ENCODE assay signal across 25 cellular contexts in genomic region chr2:129554373-129554772, GRCh38.
"Had no signal": no experiment of that assay in that cellular context is flagged by ENCODE, and none has a peak within 500 bp of the region (broad histone marks: within the 10 kb centered on the region; RNA-seq: fewer than 3 reads in every experiment).

No MANE protein-coding gene starts in this region.

- H3K27me3 ChIP-seq: ovary, sigmoid colon, suprapubic skin, tibial artery, upper lobe of right lung had no signal

- H3K27me3 Mint-ChIP-seq: stimulated activated naive CD8-positive, alpha-beta T cell treated with anti-CD3 and anti-CD28 coated beads, Interleukin-15, Interleukin-2, amounts not matched to agents 100 ng/mL and 50 ng/mL, for 24 hours had no signal

- H3K4me1 ChIP-seq: left ventricle myocardium inferior, prostate gland, sigmoid colon, spleen, suprapubic skin, tibial artery, upper lobe of right lung had no signal

- H3K36me3 Mint-ChIP-seq: mesothelial cell of epicardium; naive B cell; natural killer cell; stimulated activated effector memory CD8-positive, alpha-beta T cell treated with anti-CD3 and anti-CD28 coated beads, Interleukin-12 subunit alpha, Interleukin-12 subunit beta, amount 100 ng/mL, for 72 hours had no signal

- H3K27ac ChIP-seq: left ventricle myocardium inferior, ovary, prostate gland, sigmoid colon, spleen, suprapubic skin, thoracic aorta, tibial artery, upper lobe of right lung had no signal

- DNase-seq: hypothalamus; islet precursor cell; left ventricle myocardium inferior; naive B cell; natural killer cell; nephron progenitor cell; ovary; posterior cingulate gyrus; retina; right cardiac atrium; sigmoid colon; small intestine; spleen; stimulated activated CD4-positive, alpha-beta T cell treated with anti-CD3 and anti-CD28 coated beads, Interleukin-4, amount 100 ng/mL, for 24 hours; stimulated activated naive CD4-positive, alpha-beta T cell; tibial artery; trophoblast cell; upper lobe of right lung had no signal

- H3K9me3 ChIP-seq: ovary, prostate gland, sigmoid colon, spleen, suprapubic skin, thoracic aorta, tibial artery, upper lobe of right lung had no signal

- H3K36me3 ChIP-seq: left ventricle myocardium inferior, ovary, prostate gland, sigmoid colon, spleen, suprapubic skin, thoracic aorta, tibial artery, upper lobe of right lung had no signal

- H3K4me1 Mint-ChIP-seq: naive B cell; natural killer cell; stimulated activated effector memory CD8-positive, alpha-beta T cell treated with anti-CD3 and anti-CD28 coated beads, Interleukin-12 subunit alpha, Interleukin-12 subunit beta, amount 100 ng/mL, for 72 hours had no signal

- H3K4me3 ChIP-seq: left ventricle myocardium inferior, lung, ovary, prostate gland, sigmoid colon, spleen, suprapubic skin, thoracic aorta, tibial artery, upper lobe of right lung had no signal

- H3K27ac Mint-ChIP-seq: mesothelial cell of epicardium; naive B cell; natural killer cell; nephron progenitor cell; stimulated activated effector memory CD8-positive, alpha-beta T cell treated with anti-CD3 and anti-CD28 coated beads, Interleukin-12 subunit alpha, Interleukin-12 subunit beta, amount 100 ng/mL, for 72 hours; stimulated activated naive CD8-positive, alpha-beta T cell treated with anti-CD3 and anti-CD28 coated beads, Interleukin-15, Interleukin-2, amounts not matched to agents 100 ng/mL and 50 ng/mL, for 24 hours had no signal

- H3K4me3 Mint-ChIP-seq: mesothelial cell of epicardium; naive B cell; natural killer cell; nephron progenitor cell; stimulated activated effector memory CD8-positive, alpha-beta T cell treated with anti-CD3 and anti-CD28 coated beads, Interleukin-12 subunit alpha, Interleukin-12 subunit beta, amount 100 ng/mL, for 72 hours; stimulated activated naive CD8-positive, alpha-beta T cell treated with anti-CD3 and anti-CD28 coated beads, Interleukin-15, Interleukin-2, amounts not matched to agents 100 ng/mL and 50 ng/mL, for 24 hours had no signal

- H3K9me3 Mint-ChIP-seq: naive B cell; nephron progenitor cell; stimulated activated effector memory CD8-positive, alpha-beta T cell treated with anti-CD3 and anti-CD28 coated beads, Interleukin-12 subunit alpha, Interleukin-12 subunit beta, amount 100 ng/mL, for 72 hours; stimulated activated naive CD8-positive, alpha-beta T cell treated with anti-CD3 and anti-CD28 coated beads, Interleukin-15, Interleukin-2, amounts not matched to agents 100 ng/mL and 50 ng/mL, for 24 hours had no signal

- ATAC-seq: natural killer cell; right cardiac atrium; stimulated activated effector memory CD8-positive, alpha-beta T cell treated with anti-CD3 and anti-CD28 coated beads, Interleukin-12 subunit alpha, Interleukin-12 subunit beta, amount 100 ng/mL, for 72 hours; upper lobe of right lung had no signal
